Comparison of ENCODE assay signal across 8 cellular contexts in genomic region chr7:65239707-65240352, GRCh38.
A peak's percentile ranks its signal among the peaks of the same experiment; 100 is the strongest.
DNase-seq lines count a peak whose midpoint lies in the region; ATAC-seq and TF ChIP-seq lines count a peak whose summit lies in the region.

No MANE protein-coding gene starts in this region.

- H3K4me3 ChIP-seq in SK-N-MC (0 out of 2 replicates have a peak overlapping the region, but pooled peaks have one; percentile 14), fibroblast of pulmonary artery (replicated peaks; ENCODE audit: low read depth, low read length) (peak overlapping the region; percentile 50)

- ATAC-seq in omental fat pad (ENCODE audit: low FRiP score): peak; percentile 69

- H3K9me3 ChIP-seq in SK-N-MC (ENCODE audit: low read depth, low read length): no peaks in the 10 kb centered on the region

- no peak overlapping the region for H3K27ac ChIP-seq in SK-N-MC

- DNase-seq in NCI-H524 (lab: John Stamatoyannopoulos, UW): peak; percentile 24 to 26
- no peak for DNase-seq in NCI-H524 treated with DMSO at 0.1 percent for 48 hours (lab: John Stamatoyannopoulos, UW)
- no peak for DNase-seq in SK-N-MC (ENCODE audit: low read depth, low spot score)
- peak; percentile 4 for DNase-seq in fibroblast of pulmonary artery (ENCODE audit: low read depth)
- no peak for DNase-seq in omental fat pad (ENCODE audit: low spot score)
- DNase-seq in activated effector memory CD4-positive, alpha-beta T cell treated with Interleukin-2 at 50 U/mL for 16 hours: no peak
- DNase-seq in SKM-1 treated with dmso at 0.1 percent for 144 hours (lab: John Stamatoyannopoulos, UW; ENCODE audit: unreplicated experiment): no peak
- DNase-seq in epidermal melanocyte (ENCODE audit: insufficient read length, low spot score): no peak

- TF ChIP-seq CTCF in fibroblast of pulmonary artery (IDR thresholded peaks at IDR 0.05; ENCODE audit: low read length, missing control alignments) (no peak), omental fat pad (IDR thresholded peaks at IDR 0.05) (no peak)

- no peak overlapping the region for H3K9ac ChIP-seq in SK-N-MC (ENCODE audit: insufficient read length)

- no peaks in the 10 kb centered on the region for H3K36me3 ChIP-seq in SK-N-MC (ENCODE audit: insufficient read depth, low read length)

Comparison
In these comparisons a context has a peak if more than half of its experiments do, and no peak if none do; other contexts are left out.
1. DNase-seq: peak in NCI-H524 (2 of 2) and fibroblast of pulmonary artery (single experiment); none in NCI-H524 treated with DMSO at 0.1 percent for 48 hours (single experiment), SK-N-MC (single experiment), omental fat pad (single experiment), activated effector memory CD4-positive, alpha-beta T cell treated with Interleukin-2 at 50 U/mL for 16 hours (single experiment), SKM-1 treated with dmso at 0.1 percent for 144 hours (single experiment) and epidermal melanocyte (single experiment).